Comparison of ENCODE assay signal across 10 cellular contexts in genomic region chr2:235045336-235045972, GRCh38.
DNase-seq lines count a peak whose midpoint lies in the region; ATAC-seq and TF ChIP-seq lines count a peak whose summit lies in the region.
"Had no signal": no experiment of that assay in that cellular context is flagged by ENCODE, and none has a peak within 500 bp of the region (broad histone marks: within the 10 kb centered on the region; RNA-seq: fewer than 3 reads in every experiment).

No MANE protein-coding gene starts in this region.

- peaks cover 12% of the 10 kb centered on the region for H3K4me1 ChIP-seq in right cardiac atrium (ENCODE audit: control insufficient read depth, insufficient read depth, low read length)

- peaks cover 9 to 13% of the 10 kb centered on the region in 2 donors for H3K4me1 Mint-ChIP-seq in immature natural killer cell

- H3K9me3 Mint-ChIP-seq in immature natural killer cell, result no peaks in the 10 kb centered on the region

- intact Hi-C loops in right cardiac atrium (cut with DNase I), result no loop called here
- intact Hi-C loops in head of caudate nucleus (cut with DNase I), result no loop called here

- TF ChIP-seq CTCF in GM10248 (IDR thresholded peaks at IDR 0.05; ENCODE audit: control extremely low read depth, extremely low read depth, low read depth, missing control alignments), result no peak
- TF ChIP-seq CTCF in NB4 (IDR thresholded peaks at IDR 0.05; ENCODE audit: low read depth, low read length), result no peak

- POLR2A ChIA-PET in GM10248 (lab: Yijun Ruan, JAX), result no interaction called here

- DNase-seq in GM10248 (ENCODE audit: extremely low spot score) (peak; percentile 37), NB4 (ENCODE audit: low read depth) (peak; percentile 36), immature natural killer cell (no peak), HT-29 (ENCODE audit: low spot score) (no peak), T1000 (lab: John Stamatoyannopoulos, UW) (no peak), right cardiac atrium (no peak), head of caudate nucleus (no peak)
- DNase-seq: DND-41, NCI-H345 had no signal

- H3K27ac Mint-ChIP-seq in immature natural killer cell, result peak overlapping the region in 3 of 6 donors; percentile 30 to 56 (median 40)

- no peaks in the 10 kb centered on the region for H3K36me3 Mint-ChIP-seq in immature natural killer cell

- peaks cover 4 to 8% (median 5%) of the 10 kb centered on the region in 3 donors for H3K27me3 Mint-ChIP-seq in immature natural killer cell (ENCODE audit: low read depth in 3 of 3)

- peak overlapping the region in 4 of 5 donors; percentile 51 to 63 (median 59) for H3K4me3 Mint-ChIP-seq in immature natural killer cell

- ATAC-seq in GM21515 (IDR thresholded peaks at IDR 0.05; ENCODE audit: unreplicated experiment), result peak; percentile 62
- ATAC-seq in right cardiac atrium, result no peak

- 80% methylated on average over 15 of the region's 15 CpGs for WGBS in right cardiac atrium

- no peak overlapping the region for H3K4me3 ChIP-seq in NB4 (ENCODE audit: low read depth, low read length)
- no peak overlapping the region for H3K4me3 ChIP-seq in right cardiac atrium (ENCODE audit: low read length)

- CTCF ChIA-PET in GM10248 (lab: Yijun Ruan, JAX), result no interaction called here

- H3K27me3 ChIP-seq in right cardiac atrium (ENCODE audit: control insufficient read depth, insufficient read depth), result no peaks in the 10 kb centered on the region

- TF ChIP-seq POLR2A in NB4 (IDR thresholded peaks at IDR 0.05; ENCODE audit: extremely low read depth, insufficient read length), result no peak

- no peak overlapping the region for H3K27ac ChIP-seq in right cardiac atrium (ENCODE audit: low read length)

- H3K9me3 ChIP-seq in right cardiac atrium (ENCODE audit: control insufficient read depth, low read length), result no peaks in the 10 kb centered on the region

Comparison
In these comparisons a context has a peak if more than half of its experiments do, and no peak if none do; other contexts are left out.
1. DNase-seq: peak in GM10248 (single experiment) and NB4 (single experiment); none in immature natural killer cell (0 of 3), HT-29 (single experiment), T1000 (single experiment), right cardiac atrium (0 of 3) and head of caudate nucleus (0 of 42).